Comparison of ENCODE assay signal across 8 cellular contexts in genomic region chr20:63980806-63981728, GRCh38. TPM values are rescaled to one million over a fixed set of nuclear protein-coding genes. Genes with fewer than 3 reads are reported as not detected.
DNase-seq lines count a peak whose midpoint lies in the region; TF ChIP-seq lines count a peak whose summit lies in the region.

TSS of gene PRPF6 (plus strand) at chr20:63981132. CDS start at chr20:63981246, 114 bp downstream.

- peak; percentile 73 for TF ChIP-seq POLR2A in NB4 (IDR thresholded peaks at IDR 0.05; ENCODE audit: extremely low read depth, insufficient read length)

- H3K4me3 ChIP-seq in HFF-Myc (replicated peaks; ENCODE audit: low read depth, low read length): peak within 1 kb of the TSS; percentile 89
- H3K4me3 ChIP-seq in NB4 (ENCODE audit: low read depth, low read length): peak within 1 kb of the TSS; percentile 99
- H3K4me3 ChIP-seq in SK-N-MC: peak within 1 kb of the TSS; percentile 97

- H3K9me3 ChIP-seq in SK-N-MC (ENCODE audit: low read depth, low read length): no peaks in the 10 kb centered on the region

- H3K9ac ChIP-seq in SK-N-MC (ENCODE audit: insufficient read length): peak within 1 kb of the TSS; percentile 88

- H3K36me3 ChIP-seq in SK-N-MC (ENCODE audit: insufficient read depth, low read length): peaks cover 26% of the 10 kb centered on the region

- TF ChIP-seq CTCF in HFF-Myc (IDR thresholded peaks at IDR 0.05; ENCODE audit: low read depth, low read length, missing control alignments) (peak; percentile 94), NB4 (IDR thresholded peaks at IDR 0.05; ENCODE audit: low read depth, low read length) (peak; percentile 87)

- peak within 1 kb of the TSS; percentile 82 for H3K27ac ChIP-seq in SK-N-MC
- H3K27ac ChIP-seq in temporal lobe (ENCODE audit: low read depth, low read length): peak within 1 kb of the TSS; percentile 39

- DNase-seq in GM04504 (ENCODE audit: low read depth) (peak; percentile 85), HFF-Myc (ENCODE audit: extremely low read depth, low read depth) (peak; percentile 75), NB4 (ENCODE audit: low read depth) (peak; percentile 99), SK-N-MC (ENCODE audit: low read depth, low spot score) (peak; percentile 55), globus pallidus (ENCODE audit: low spot score) (peak; percentile 92), occipital lobe (lab: John Stamatoyannopoulos, UW) (peak; percentile 91)
- DNase-seq in activated naive CD4-positive, alpha-beta T cell treated with anti-CD3 and anti-CD28 coated beads, Interleukin-2, amount 50 U/mL, for 16 hours: peak; percentile 96

RNA-seq across cellular contexts. Expression of gene PRPF6, which starts in this region (rescaled TPM):
- 71.0 TPM for total RNA-seq in occipital lobe
- 67.9 TPM for total RNA-seq in temporal lobe

Comparison
In these comparisons a context has a peak if more than half of its experiments do, and no peak if none do; other contexts are left out.
1. Peak in every context shown above with its lines: DNase-seq, H3K4me3 ChIP-seq and H3K27ac ChIP-seq.